ENCODE assay signal across 1 cellular context in genomic region chr19:7897289-7897688, GRCh38.
TF ChIP-seq lines count a peak whose summit lies in the region.

No MANE protein-coding gene starts in this region.

TF ChIP-seq in HepG2, 621 proteins besides CTCF, POLR2A, EP300 and RAD21 (continued from another document and continues in another):
- TF ChIP-seq ZNF646 (CRISPR knock-in tag; IDR thresholded peaks at IDR 0.05) (no peak), ZNF260 (CRISPR knock-in tag; IDR thresholded peaks at IDR 0.05; ENCODE audit: borderline replicate concordance, low read depth) (no peak), HNF4A (CRISPR knock-in tag; IDR thresholded peaks at IDR 0.05) (peak; percentile 71), ZNF607 (CRISPR knock-in tag; IDR thresholded peaks at IDR 0.05; ENCODE audit: borderline replicate concordance) (no peak), YY1 (IDR thresholded peaks at IDR 0.05; ENCODE audit: insufficient read depth, insufficient replicate concordance, low read depth, low read length) (no peak), ZNF773 (CRISPR knock-in tag; IDR thresholded peaks at IDR 0.05; ENCODE audit: borderline replicate concordance) (no peak), TGIF2 (CRISPR knock-in tag; IDR thresholded peaks at IDR 0.05) (0 out of 2 replicates have a peak, but pooled peaks have one; percentile 46), ZNF333 (CRISPR knock-in tag; IDR thresholded peaks at IDR 0.05; ENCODE audit: borderline replicate concordance) (no peak), ATM (IDR thresholded peaks at IDR 0.05; ENCODE audit: borderline replicate concordance) (no peak), NFYB (CRISPR knock-in tag; IDR thresholded peaks at IDR 0.05) (no peak), ZNF746 (CRISPR knock-in tag; IDR thresholded peaks at IDR 0.05) (no peak), HNRNPL (IDR thresholded peaks at IDR 0.05; ENCODE audit: low read depth, low read length) (no peak), HNRNPH1 (optimal IDR thresholded peaks at IDR 0.05; ENCODE audit: low read depth, low read length) (no peak), SMARCC2 (IDR thresholded peaks at IDR 0.05) (no peak), TOE1 (CRISPR knock-in tag; IDR thresholded peaks at IDR 0.05) (no peak; the same call in 1 of the 2 replicates), JUN (CRISPR knock-in tag; IDR thresholded peaks at IDR 0.05) (no peak), CBX2 (IDR thresholded peaks at IDR 0.05; ENCODE audit: low read depth, low read length) (no peak), CBX2 (CRISPR knock-in tag; IDR thresholded peaks at IDR 0.05; ENCODE audit: low read depth) (no peak), HMG20A (CRISPR knock-in tag; IDR thresholded peaks at IDR 0.05; ENCODE audit: borderline replicate concordance) (no peak), ZNF747 (CRISPR knock-in tag; IDR thresholded peaks at IDR 0.05; ENCODE audit: borderline replicate concordance) (no peak), KDM4B (CRISPR knock-in tag; IDR thresholded peaks at IDR 0.05) (no peak), CHD2 (IDR thresholded peaks at IDR 0.05; ENCODE audit: low read depth, low read length) (no peak), RXRA (CRISPR knock-in tag; IDR thresholded peaks at IDR 0.05) (peak; percentile 54; the same call in 1 of the 2 replicates), GABPB1 (CRISPR knock-in tag; IDR thresholded peaks at IDR 0.05) (peak; percentile 38; the same call in 1 of the 2 replicates), SALL1 (CRISPR knock-in tag; IDR thresholded peaks at IDR 0.05) (peak; percentile 73), MBD4 (IDR thresholded peaks at IDR 0.05; ENCODE audit: borderline replicate concordance, low read length) (no peak), ZNF710 (CRISPR knock-in tag; IDR thresholded peaks at IDR 0.05; ENCODE audit: borderline replicate concordance) (no peak; the same call in 1 of the 2 replicates), ZBTB7B (CRISPR knock-in tag; IDR thresholded peaks at IDR 0.05) (no peak; the same call in 1 of the 2 replicates), ZZZ3 (CRISPR knock-in tag; IDR thresholded peaks at IDR 0.05; ENCODE audit: borderline replicate concordance) (no peak), ATF7 (IDR thresholded peaks at IDR 0.05) (no peak), ATF7 (CRISPR knock-in tag; IDR thresholded peaks at IDR 0.05) (no peak; the same call in 1 of the 2 replicates), ZBTB1 (CRISPR knock-in tag; IDR thresholded peaks at IDR 0.05; ENCODE audit: borderline replicate concordance) (no peak), HOXA3 (CRISPR knock-in tag; IDR thresholded peaks at IDR 0.05) (peak; percentile 76), SSRP1 (CRISPR knock-in tag; IDR thresholded peaks at IDR 0.05) (0 out of 2 replicates have a peak, but pooled peaks have one; percentile 70), RBFOX2 (IDR thresholded peaks at IDR 0.05; ENCODE audit: low read depth, low read length) (no peak), TARDBP (CRISPR knock-in tag; IDR thresholded peaks at IDR 0.05) (0 out of 2 replicates have a peak, but pooled peaks have one; percentile 21), DPF2 (CRISPR knock-in tag; IDR thresholded peaks at IDR 0.05; ENCODE audit: borderline replicate concordance, low read depth) (peak; percentile 49; the same call in 1 of the 2 replicates), CEBPB (IDR thresholded peaks at IDR 0.05; ENCODE audit: borderline replicate concordance, low read depth, low read length) (peak; percentile 94), HOXA7 (CRISPR knock-in tag; IDR thresholded peaks at IDR 0.05) (no peak), TEAD2 (CRISPR knock-in tag; IDR thresholded peaks at IDR 0.05) (no peak), SNRNP70 (IDR thresholded peaks at IDR 0.05; ENCODE audit: low read depth, low read length) (no peak), MEF2D (CRISPR knock-in tag; IDR thresholded peaks at IDR 0.05) (peak; percentile 55; the same call in 1 of the 2 replicates), ZNF629 (CRISPR knock-in tag; conservative IDR thresholded peaks at IDR 0.05) (peak; percentile 71), TRIM22 (IDR thresholded peaks at IDR 0.05) (no peak), ZNF790 (CRISPR knock-in tag; IDR thresholded peaks at IDR 0.05; ENCODE audit: borderline replicate concordance) (no peak), POLR2AphosphoS5 (IDR thresholded peaks at IDR 0.05; ENCODE audit: low read depth, low read length) (no peak), MZF1 (CRISPR knock-in tag; IDR thresholded peaks at IDR 0.05; ENCODE audit: borderline replicate concordance) (no peak), CEBPZ (IDR thresholded peaks at IDR 0.05; ENCODE audit: low read length) (no peak)
- TF ChIP-seq, protein P1, sequence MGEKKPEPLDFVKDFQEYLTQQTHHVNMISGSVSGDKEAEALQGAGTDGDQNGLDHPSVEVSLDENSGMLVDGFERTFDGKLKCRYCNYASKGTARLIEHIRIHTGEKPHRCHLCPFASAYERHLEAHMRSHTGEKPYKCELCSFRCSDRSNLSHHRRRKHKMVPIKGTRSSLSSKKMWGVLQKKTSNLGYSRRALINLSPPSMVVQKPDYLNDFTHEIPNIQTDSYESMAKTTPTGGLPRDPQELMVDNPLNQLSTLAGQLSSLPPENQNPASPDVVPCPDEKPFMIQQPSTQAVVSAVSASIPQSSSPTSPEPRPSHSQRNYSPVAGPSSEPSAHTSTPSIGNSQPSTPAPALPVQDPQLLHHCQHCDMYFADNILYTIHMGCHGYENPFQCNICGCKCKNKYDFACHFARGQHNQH (CRISPR knock-in tag; IDR thresholded peaks at IDR 0.05): peak; percentile 47; the same call in 1 of the 2 replicates
- TF ChIP-seq, protein P2, sequence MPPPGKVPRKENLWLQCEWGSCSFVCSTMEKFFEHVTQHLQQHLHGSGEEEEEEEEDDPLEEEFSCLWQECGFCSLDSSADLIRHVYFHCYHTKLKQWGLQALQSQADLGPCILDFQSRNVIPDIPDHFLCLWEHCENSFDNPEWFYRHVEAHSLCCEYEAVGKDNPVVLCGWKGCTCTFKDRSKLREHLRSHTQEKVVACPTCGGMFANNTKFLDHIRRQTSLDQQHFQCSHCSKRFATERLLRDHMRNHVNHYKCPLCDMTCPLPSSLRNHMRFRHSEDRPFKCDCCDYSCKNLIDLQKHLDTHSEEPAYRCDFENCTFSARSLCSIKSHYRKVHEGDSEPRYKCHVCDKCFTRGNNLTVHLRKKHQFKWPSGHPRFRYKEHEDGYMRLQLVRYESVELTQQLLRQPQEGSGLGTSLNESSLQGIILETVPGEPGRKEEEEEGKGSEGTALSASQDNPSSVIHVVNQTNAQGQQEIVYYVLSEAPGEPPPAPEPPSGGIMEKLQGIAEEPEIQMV (CRISPR knock-in tag; IDR thresholded peaks at IDR 0.05; ENCODE audit: low read depth): no peak
- TF ChIP-seq, protein P3, sequence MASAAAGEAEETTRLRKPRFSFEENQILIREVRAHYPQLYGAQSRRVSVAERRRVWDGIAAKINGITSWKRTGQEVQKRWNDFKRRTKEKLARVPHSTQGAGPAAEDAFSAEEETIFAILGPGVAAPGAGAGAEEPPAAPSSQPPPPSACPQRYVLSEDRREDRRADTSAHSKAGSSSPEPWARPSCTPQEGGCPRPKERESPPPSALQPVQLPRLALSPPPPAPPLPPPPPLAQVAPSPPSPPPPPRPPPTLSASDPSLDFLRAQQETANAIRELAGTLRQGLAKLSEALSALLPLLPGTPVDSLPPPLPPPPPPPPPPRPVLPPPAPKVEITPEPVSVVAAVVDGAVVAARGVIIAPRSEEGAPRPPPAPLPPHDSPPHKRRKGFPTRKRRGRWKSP (CRISPR knock-in tag; IDR thresholded peaks at IDR 0.05): peak; percentile 63; the same call in 1 of the 2 replicates
- TF ChIP-seq, protein P4, sequence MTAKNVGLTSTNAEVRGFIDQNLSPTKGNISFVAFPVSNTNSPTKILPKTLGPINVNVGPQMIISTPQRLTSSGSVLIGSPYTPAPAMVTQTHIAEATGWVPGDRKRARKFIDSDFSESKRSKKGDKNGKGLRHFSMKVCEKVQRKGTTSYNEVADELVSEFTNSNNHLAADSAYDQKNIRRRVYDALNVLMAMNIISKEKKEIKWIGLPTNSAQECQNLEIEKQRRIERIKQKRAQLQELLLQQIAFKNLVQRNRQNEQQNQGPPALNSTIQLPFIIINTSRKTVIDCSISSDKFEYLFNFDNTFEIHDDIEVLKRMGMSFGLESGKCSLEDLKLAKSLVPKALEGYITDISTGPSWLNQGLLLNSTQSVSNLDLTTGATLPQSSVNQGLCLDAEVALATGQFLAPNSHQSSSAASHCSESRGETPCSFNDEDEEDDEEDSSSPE (CRISPR knock-in tag; IDR thresholded peaks at IDR 0.05): no peak
